Comparison of ENCODE assay signal across 2 cellular contexts in genomic region chr9:124814178-124814535, GRCh38.
A peak's percentile ranks its signal among the peaks of the same experiment; 100 is the strongest.
TF ChIP-seq lines count a peak whose summit lies in the region.

No MANE protein-coding gene starts in this region.

TF ChIP-seq in HEK293, 187 proteins besides CTCF, POLR2A, EP300 and RAD21:
- no peak for TF ChIP-seq ZNF768 (tag by site-specific recombination; IDR thresholded peaks at IDR 0.05)
- peak; percentile 70 for TF ChIP-seq ZNF449 (tag by site-specific recombination; IDR thresholded peaks at IDR 0.05)

TF ChIP-seq in K562, 482 proteins besides CTCF, POLR2A, EP300 and RAD21:
- TF ChIP-seq SMARCB1 (IDR thresholded peaks at IDR 0.05; ENCODE audit: insufficient read length, low read depth) = no peak
- TF ChIP-seq ZEB2 (IDR thresholded peaks at IDR 0.05) = no peak
- no peak for TF ChIP-seq NCOA4 (IDR thresholded peaks at IDR 0.05; ENCODE audit: partially characterized antibody)
- TF ChIP-seq EGR1 (conservative IDR thresholded peaks at IDR 0.05) = no peak
- no peak for TF ChIP-seq ZFX (CRISPR knock-in tag; IDR thresholded peaks at IDR 0.05)
- no peak for TF ChIP-seq FOXP4 (CRISPR knock-in tag; IDR thresholded peaks at IDR 0.05; ENCODE audit: borderline replicate concordance)
- no peak for TF ChIP-seq MCM7 (IDR thresholded peaks at IDR 0.05)
- TF ChIP-seq SOX6 (IDR thresholded peaks at IDR 0.05) = no peak
- no peak for TF ChIP-seq ZNF224 (CRISPR knock-in tag; IDR thresholded peaks at IDR 0.05)
- no peak for TF ChIP-seq ZBTB34 (CRISPR knock-in tag; IDR thresholded peaks at IDR 0.05)
- no peak for TF ChIP-seq DIDO1 (tag; IDR thresholded peaks at IDR 0.05; ENCODE audit: low read depth)
